8 cellular contexts compared by ENCODE assay signal in genomic region chr13:110715395-110716234, GRCh38. TPM values are rescaled to one million over a fixed set of nuclear protein-coding genes. Genes with fewer than 3 reads are reported as not detected.
DNase-seq lines count a peak whose midpoint lies in the region; ATAC-seq, FAIRE-seq and TF ChIP-seq lines count a peak whose summit lies in the region.

No MANE protein-coding gene starts in this region.

- peak overlapping the region; percentile 54 to 100 (median 97) for H3K27ac ChIP-seq in skin epidermis

- no peaks in the 10 kb centered on the region for H3K27me3 ChIP-seq in bronchial epithelial cell (ENCODE audit: control insufficient read depth, insufficient read depth, low read length)

- ATAC-seq in GM18907 (IDR thresholded peaks at IDR 0.05; ENCODE audit: unreplicated experiment) = peak; percentile 64
- peak; percentile 57 for ATAC-seq in HG03159 (IDR thresholded peaks at IDR 0.05; ENCODE audit: unreplicated experiment)

- H3K36me3 ChIP-seq in bronchial epithelial cell (ENCODE audit: control insufficient read depth, insufficient read depth, low read length) = peaks cover 6% of the 10 kb centered on the region

- no peak; the same call in 1 of the 2 replicates for TF ChIP-seq CTCF in WI38 (IDR thresholded peaks at IDR 0.05; ENCODE audit: low read depth, low read length)
- peak; percentile 18 for TF ChIP-seq CTCF in bronchial epithelial cell (IDR thresholded peaks at IDR 0.05; ENCODE audit: insufficient read depth, low read length, severe bottlenecking)

- peak overlapping the region; percentile 89 for H3K4me3 ChIP-seq in WI38 (ENCODE audit: low read depth, low read length)
- peak overlapping the region; percentile 84 for H3K4me3 ChIP-seq in bronchial epithelial cell (ENCODE audit: low read depth, low read length)
- H3K4me3 ChIP-seq in skin epidermis = peak overlapping the region; percentile 84 to 99 (median 97)

- FAIRE-seq in bronchial epithelial cell (lab: Jason Lieb, UNC) = peak; percentile 87

- DNase-seq in AG08395 (ENCODE audit: low spot score) (peak; percentile 95), NCI-H2196 treated with DMSO at 0.1 percent for 48 hours (lab: John Stamatoyannopoulos, UW; ENCODE audit: unreplicated experiment) (peak; percentile 89), bronchial epithelial cell (ENCODE audit: low read depth) (peak; percentile 98), iPS-NIHi11 (ENCODE audit: low spot score) (peak; percentile 97)

RNA-seq across cellular contexts. Expression of gene ING1, which starts 2.1 kb away (rescaled TPM):
- 13.4 and 19.1 TPM in 2 replicates for total RNA-seq in bronchial epithelial cell

RNA-seq across cellular contexts. Expression of gene CARS2, which starts 9.7 kb away (rescaled TPM):
- total RNA-seq in bronchial epithelial cell = 108 and 152 TPM in 2 replicates

Comparison
In these comparisons a context has a peak if more than half of its experiments do, and no peak if none do; other contexts are left out.
1. Peak in every context shown above with its lines: DNase-seq, ATAC-seq, H3K4me3 ChIP-seq and H3K27ac ChIP-seq.